In genomic region chr10:102382871-102383270, GRCh38 we compare ENCODE assay signal across 7 cellular contexts.
"Had no signal": no experiment of that assay in that cellular context is flagged by ENCODE, and none has a peak within 500 bp of the region (broad histone marks: within the 10 kb centered on the region; RNA-seq: fewer than 3 reads in every experiment).

No MANE protein-coding gene starts in this region.

- DNase-seq: GM23248, GOT3, H7, KBM-7 had no signal

- H3K27ac ChIP-seq: GM23248 had no signal

- H3K27me3 Mint-ChIP-seq: IgD-negative memory B cell had no signal

- H3K4me3 ChIP-seq: GM23248, HAP-1 had no signal

- H3K4me3 Mint-ChIP-seq: IgD-negative memory B cell had no signal

- FAIRE-seq: HTR-8/SVneo had no signal

- H3K4me1 ChIP-seq: HAP-1 had no signal

- H3K9me3 ChIP-seq: HAP-1 had no signal

- H3K9me3 Mint-ChIP-seq: IgD-negative memory B cell had no signal
